ENCODE assay signal across 20 cellular contexts in the genomic region with DNA sequence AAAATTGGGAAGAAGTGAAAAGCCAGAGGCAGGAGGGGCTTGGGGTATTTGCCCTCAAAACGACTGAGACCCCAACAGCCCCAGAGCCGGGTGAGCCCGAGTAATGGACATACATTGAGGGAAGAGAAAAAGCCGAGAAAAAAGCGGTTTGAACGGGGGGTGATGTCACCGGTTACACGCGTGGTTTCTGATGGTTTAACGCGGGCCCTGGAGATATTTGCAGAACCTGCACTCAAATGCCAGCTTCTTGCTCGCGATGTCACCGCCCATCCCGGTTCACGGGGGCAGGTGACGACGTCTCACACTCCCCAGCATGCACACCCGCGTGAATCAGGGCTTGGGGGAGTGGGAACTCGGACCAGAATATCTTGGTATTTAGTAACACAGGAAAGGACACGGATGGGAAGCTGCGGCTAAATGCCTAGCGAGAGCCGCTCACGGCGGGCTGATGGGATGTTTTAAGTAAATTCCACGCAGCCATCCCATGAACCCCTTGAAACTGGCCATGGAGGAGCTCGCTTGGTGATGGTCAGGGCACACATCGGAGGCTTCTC.
DNase-seq lines count a peak whose midpoint lies in the region; TF ChIP-seq lines count a peak whose summit lies in the region.
"Had no signal": no experiment of that assay in that cellular context is flagged by ENCODE, and none has a peak within 500 bp of the region (broad histone marks: within the 10 kb centered on the region; RNA-seq: fewer than 3 reads in every experiment).

No MANE protein-coding gene starts in this region.

- peak overlapping the region; percentile 95 for H3K4me2 ChIP-seq in BLaER1
- no peak overlapping the region for H3K4me2 ChIP-seq in osteoblast (ENCODE audit: insufficient read depth, low read length)
- H3K4me2 ChIP-seq: A549 had no signal

- H2AFZ ChIP-seq in osteoblast (ENCODE audit: low read length) = no peak overlapping the region

- H3K4me1 ChIP-seq in BLaER1 (peaks cover 72% of the 10 kb centered on the region), osteoblast (ENCODE audit: insufficient read depth, low read length) (peaks cover 12% of the 10 kb centered on the region)
- H3K4me1 ChIP-seq: A549 had no signal

- no peak overlapping the region for H3K9ac ChIP-seq in BLaER1

- H4K20me1 ChIP-seq in BLaER1 = no peaks in the 10 kb centered on the region
- H4K20me1 ChIP-seq in osteoblast (ENCODE audit: insufficient read depth, low read length) = peaks cover 7% of the 10 kb centered on the region

- H3K27me3 ChIP-seq in BLaER1 = no peaks in the 10 kb centered on the region
- no peaks in the 10 kb centered on the region for H3K27me3 ChIP-seq in H7 (ENCODE audit: control insufficient read depth, insufficient read depth, low read length)
- peaks cover 25% of the 10 kb centered on the region for H3K27me3 ChIP-seq in osteoblast (ENCODE audit: insufficient read depth, low read length)
- H3K27me3 ChIP-seq: MG63 had no signal

- in situ Hi-C loops in KBM-7 (cut with MboI; ENCODE audit: low pct_unique_long_range_greater_than_20kb, low sequenced_read_pairs) = no loop called here

- TF ChIP-seq CTCF in osteoblast (IDR thresholded peaks at IDR 0.05; ENCODE audit: extremely low read depth, low read depth, low read length) = no peak

- H3K9me3 ChIP-seq in BLaER1 (no peaks in the 10 kb centered on the region), osteoblast (ENCODE audit: low read depth, low read length) (no peaks in the 10 kb centered on the region)
- H3K9me3 ChIP-seq: A549, MG63 had no signal

- H3K79me2 ChIP-seq in osteoblast (ENCODE audit: insufficient read depth, low read length) = no peaks in the 10 kb centered on the region

- DNase-seq in H7 (peak; percentile 54), glomerular visceral epithelial cell (ENCODE audit: extremely low spot score) (peak; percentile 4), osteoblast (ENCODE audit: insufficient read length, low spot score, missing footprints) (peak; percentile 78), KBM-7 (no peak), DMS79 treated with DMSO at 0.1 percent for 48 hours (lab: John Stamatoyannopoulos, UW) (no peak), KG1 (lab: John Stamatoyannopoulos, UW) (no peak)
- DNase-seq: CD8-positive, alpha-beta memory T cell; DMS 273 treated with DMSO at 0.1 percent for 48 hours; HCEC 1CT; MG63; NCI-H1105 treated with DMSO at 0.1 percent for 48 hours; NCI-H146; NCI-H2029; NCI-H446; NCI-H524 treated with DMSO at 0.1 percent for 48 hours; NCI-H774; SIG-M5 had no signal

- peak overlapping the region; percentile 93 for H3K27ac ChIP-seq in BLaER1
- no peak overlapping the region for H3K27ac ChIP-seq in osteoblast (ENCODE audit: low read depth, low read length)
- H3K27ac ChIP-seq: A549, SK-N-MC had no signal

- H3K4me3 ChIP-seq in BLaER1 = no peak overlapping the region
- H3K4me3 ChIP-seq in H7 (ENCODE audit: insufficient read depth, low read depth, low read length) = no peak overlapping the region
- no peak overlapping the region for H3K4me3 ChIP-seq in osteoblast (ENCODE audit: insufficient read depth, low read length)
- H3K4me3 ChIP-seq: A549, MG63, SK-N-MC had no signal

- H3K36me3 ChIP-seq in BLaER1 = no peaks in the 10 kb centered on the region
- no peaks in the 10 kb centered on the region for H3K36me3 ChIP-seq in H7 (replicated peaks; ENCODE audit: control insufficient read depth, insufficient read depth, low read length)
- no peaks in the 10 kb centered on the region for H3K36me3 ChIP-seq in osteoblast (ENCODE audit: insufficient read depth, low read length)
- H3K36me3 ChIP-seq: MG63 had no signal

Comparison
In these comparisons a context has a peak if more than half of its experiments do, and no peak if none do; other contexts are left out.
1. DNase-seq: peak in H7 (single experiment), glomerular visceral epithelial cell (single experiment) and osteoblast (single experiment); none in KBM-7 (single experiment), DMS79 treated with DMSO at 0.1 percent for 48 hours (single experiment) and KG1 (single experiment).